Comparison of ENCODE assay signal across 8 cellular contexts in genomic region chr1:42682739-42683529, GRCh38. TPM values are rescaled to one million over a fixed set of nuclear protein-coding genes. Genes with fewer than 3 reads are reported as not detected.
DNase-seq lines count a peak whose midpoint lies in the region; ATAC-seq and TF ChIP-seq lines count a peak whose summit lies in the region.

No MANE protein-coding gene starts in this region.

- H3K27ac Mint-ChIP-seq in activated T-helper 1 cell treated with anti-CD3 and anti-CD28 coated beads, Interleukin-12 subunit alpha, Interleukin-12 subunit beta, Interleukin-2, Interleukin-4 antibody, amounts not matched to agents 30 ng/mL and 10 ng/mL and 1 ng/mL, durations not matched to agents 14 hours and 24 hours and 36 hours, result peak overlapping the region; percentile 88
- H3K27ac Mint-ChIP-seq in natural killer cell, result peak overlapping the region; percentile 93 to 98

- intact Hi-C loops in activated T-helper 1 cell treated with anti-CD3 and anti-CD28 coated beads, Interleukin-12 subunit alpha, Interleukin-12 subunit beta, Interleukin-2, Interleukin-4 antibody, amounts not matched to agents 30 ng/mL and 10 ng/mL and 1 ng/mL, durations not matched to agents 14 hours and 24 hours and 36 hours (cut with micrococcal nuclease), result loop anchor here (1.0 to 5.0 kb wide), 12 partner anchors 25 to 1289 kb away; partner anchors contain the start of genes ATP6V0B, C1orf50, CCDC30 and DPH2
- intact Hi-C loops in natural killer cell (cut with micrococcal nuclease), result loop anchor here (1.0 to 5.0 kb wide), 3 partner anchors 25 to 221 kb away; partner anchors contain the start of genes C1orf50, CCDC30, P3H1 and PPIH

- H3K9me3 Mint-ChIP-seq in activated T-helper 1 cell treated with anti-CD3 and anti-CD28 coated beads, Interleukin-12 subunit alpha, Interleukin-12 subunit beta, Interleukin-2, Interleukin-4 antibody, amounts not matched to agents 30 ng/mL and 10 ng/mL and 1 ng/mL, durations not matched to agents 14 hours and 24 hours and 36 hours, result no peaks in the 10 kb centered on the region
- H3K9me3 Mint-ChIP-seq in natural killer cell, result no peaks in the 10 kb centered on the region

- H3K4me3 Mint-ChIP-seq in activated T-helper 1 cell treated with anti-CD3 and anti-CD28 coated beads, Interleukin-12 subunit alpha, Interleukin-12 subunit beta, Interleukin-2, Interleukin-4 antibody, amounts not matched to agents 30 ng/mL and 10 ng/mL and 1 ng/mL, durations not matched to agents 14 hours and 24 hours and 36 hours, result peak overlapping the region; percentile 97
- peak overlapping the region; percentile 87 for H3K4me3 Mint-ChIP-seq in natural killer cell

- DNase-seq in AG20443 (ENCODE audit: low spot score) (peak; percentile 91), fibroblast of peridontal ligament (ENCODE audit: extremely low read depth) (peak; percentile 63), natural killer cell (peak; percentile 61)
- peak; percentile 55 for DNase-seq in activated T-helper 1 cell treated with anti-CD3 and anti-CD28 coated beads, Interleukin-12 subunit alpha, Interleukin-12 subunit beta, Interleukin-2, Interleukin-4 antibody, amounts not matched to agents 30 ng/mL and 10 ng/mL and 1 ng/mL, durations not matched to agents 14 hours and 24 hours and 36 hours (ENCODE audit: low spot score)
- DNase-seq in stimulated activated naive CD4-positive, alpha-beta T cell treated with Interleukin-2 at 50 U/mL for 16 hours (lab: John Stamatoyannopoulos, UW), result peak; percentile 52

- peak; percentile 72 for TF ChIP-seq POLR2A in GM19099 (IDR thresholded peaks at IDR 0.05; ENCODE audit: extremely low read depth, insufficient read length, low read depth)

- no peaks in the 10 kb centered on the region for H3K27me3 Mint-ChIP-seq in activated T-helper 1 cell treated with anti-CD3 and anti-CD28 coated beads, Interleukin-12 subunit alpha, Interleukin-12 subunit beta, Interleukin-2, Interleukin-4 antibody, amounts not matched to agents 30 ng/mL and 10 ng/mL and 1 ng/mL, durations not matched to agents 14 hours and 24 hours and 36 hours (ENCODE audit: insufficient read depth)
- H3K27me3 Mint-ChIP-seq in natural killer cell (ENCODE audit: low read depth in 2 of 2), result no peaks in the 10 kb centered on the region

- H3K4me1 Mint-ChIP-seq in activated T-helper 1 cell treated with anti-CD3 and anti-CD28 coated beads, Interleukin-12 subunit alpha, Interleukin-12 subunit beta, Interleukin-2, Interleukin-4 antibody, amounts not matched to agents 30 ng/mL and 10 ng/mL and 1 ng/mL, durations not matched to agents 14 hours and 24 hours and 36 hours (ENCODE audit: low read depth), result peaks cover 66% of the 10 kb centered on the region
- peaks cover 57 to 59% of the 10 kb centered on the region in 2 donors for H3K4me1 Mint-ChIP-seq in natural killer cell

- peaks cover 49% of the 10 kb centered on the region for H3K36me3 Mint-ChIP-seq in activated T-helper 1 cell treated with anti-CD3 and anti-CD28 coated beads, Interleukin-12 subunit alpha, Interleukin-12 subunit beta, Interleukin-2, Interleukin-4 antibody, amounts not matched to agents 30 ng/mL and 10 ng/mL and 1 ng/mL, durations not matched to agents 14 hours and 24 hours and 36 hours (ENCODE audit: low read depth)
- H3K36me3 Mint-ChIP-seq in natural killer cell, result no peaks in the 10 kb centered on the region

- peak; percentile 39 for ATAC-seq in HG03342 (IDR thresholded peaks at IDR 0.05; ENCODE audit: unreplicated experiment)
- peak; percentile 52 to 74 (median 55) for ATAC-seq in natural killer cell

- TF ChIP-seq CTCF in natural killer cell (IDR thresholded peaks at IDR 0.05), result no peak

TF ChIP-seq in PFSK-1, 5 proteins besides CTCF, POLR2A, EP300 and RAD21:
- no peak for TF ChIP-seq REST (IDR thresholded peaks at IDR 0.05; ENCODE audit: insufficient read depth in 1 of 2, low read depth in 2 of 2, low read length in 2 of 2)
- TF ChIP-seq FOXP2 (optimal IDR thresholded peaks at IDR 0.05; ENCODE audit: borderline replicate concordance, extremely low read depth, extremely low read length, insufficient read depth), result peak; percentile 67

RNA-seq across cellular contexts. Expression of gene YBX1, which starts 0.7 kb away (rescaled TPM):
- polyA plus RNA-seq in PFSK-1 (2012; ENCODE audit: insufficient read length, low read depth), result 1,108 TPM
- 774 and 780 TPM in 2 replicates for total RNA-seq in activated T-helper 1 cell treated with anti-CD3 and anti-CD28 coated beads, Interleukin-12 subunit alpha, Interleukin-12 subunit beta, Interleukin-2, Interleukin-4 antibody, amounts not matched to agents 30 ng/mL and 10 ng/mL and 1 ng/mL, durations not matched to agents 14 hours and 24 hours and 36 hours
- 100 to 1,000 TPM; 239 to 305 (median 279) TPM for total RNA-seq in natural killer cell

RNA-seq across cellular contexts. Expression of gene PPIH, which starts 24.7 kb away (rescaled TPM):
- 34.3 TPM for polyA plus RNA-seq in PFSK-1 (2012; ENCODE audit: insufficient read length, low read depth)
- total RNA-seq in activated T-helper 1 cell treated with anti-CD3 and anti-CD28 coated beads, Interleukin-12 subunit alpha, Interleukin-12 subunit beta, Interleukin-2, Interleukin-4 antibody, amounts not matched to agents 30 ng/mL and 10 ng/mL and 1 ng/mL, durations not matched to agents 14 hours and 24 hours and 36 hours, result 89.7 and 94.6 TPM in 2 replicates
- 10 to 100 TPM; 41.2 to 50.3 (median 43.1) TPM for total RNA-seq in natural killer cell

RNA-seq across cellular contexts. Expression of gene CLDN19, which starts 57.1 kb away (rescaled TPM):
- not detected for polyA plus RNA-seq in PFSK-1 (2012; ENCODE audit: insufficient read length, low read depth)
- total RNA-seq in activated T-helper 1 cell treated with anti-CD3 and anti-CD28 coated beads, Interleukin-12 subunit alpha, Interleukin-12 subunit beta, Interleukin-2, Interleukin-4 antibody, amounts not matched to agents 30 ng/mL and 10 ng/mL and 1 ng/mL, durations not matched to agents 14 hours and 24 hours and 36 hours, result not detected in 2 replicates
- not detected for total RNA-seq in natural killer cell

Comparison
In these comparisons a context has a peak if more than half of its experiments do, and no peak if none do; other contexts are left out.
1. Peak in every context shown above with its lines: DNase-seq and ATAC-seq.